In genomic region chr2:85588218-85589044, GRCh38 we compare ENCODE assay signal across 9 cellular contexts. TPM values are rescaled to one million over a fixed set of nuclear protein-coding genes. Genes with fewer than 3 reads are reported as not detected.
DNase-seq lines count a peak whose midpoint lies in the region; ATAC-seq, FAIRE-seq and TF ChIP-seq lines count a peak whose summit lies in the region.
"Had no signal": no experiment of that assay in that cellular context is flagged by ENCODE, and none has a peak within 500 bp of the region (broad histone marks: within the 10 kb centered on the region; RNA-seq: fewer than 3 reads in every experiment).

No MANE protein-coding gene starts in this region.

- POLR2A ChIA-PET in IMR-90 (lab: Charles Lee; ENCODE audit: unreplicated experiment) = interaction anchor here (1.2 kb wide), 1 partner anchor 8 kb away, joined by 9 read pairs; the partner anchor contains the start of gene RNF181
- POLR2A ChIA-PET in HepG2 (lab: Yijun Ruan, JAX) = interaction anchor here (1.2 to 25.9 kb wide), 7 partner anchors 9 to 234 kb away, joined by 7 to 795 read pairs (median 13); partner anchors contain the start of genes C2orf68, ELMOD3, GGCX and MAT2A

- H3K4me1 ChIP-seq in IMR-90 (ENCODE audit: control insufficient read depth, insufficient read depth, low read length) (peaks cover 40% of the 10 kb centered on the region), HepG2 (ENCODE audit: insufficient read depth, low read length) (peaks cover 97% of the 10 kb centered on the region)

- no peak overlapping the region for H2BK15ac ChIP-seq in IMR-90 (ENCODE audit: low read depth, low read length)

- peak overlapping the region; percentile 21; the same call in 1 of the 2 replicates for H2AK5ac ChIP-seq in IMR-90 (ENCODE audit: low read depth, low read length)

- no peak for DNase-seq in IMR-90
- DNase-seq in T-helper 17 cell = no peak
- no peak for DNase-seq in HepG2 (ENCODE audit: low spot score)
- DNase-seq in NCI-H510A (lab: John Stamatoyannopoulos, UW) = no peak
- DNase-seq: NCI-H1694; stimulated activated naive CD4-positive, alpha-beta T cell had no signal

- WGBS in IMR-90 (ENCODE audit: extremely low coverage in 2 of 2, insufficient read length in 1 of 2), 2 experiments = 72% methylated on average over 8 of the region's 9 CpGs; no CpG with 5 or more reads in 1 of the 2 experiments
- WGBS in HepG2 (ENCODE audit: low lambda C conversion rate) = 74% methylated on average over 9 of the region's 9 CpGs

- H2AK9ac ChIP-seq in IMR-90 (replicated peaks; ENCODE audit: low read depth, low read length, poor library complexity) = no peak overlapping the region

- H3K23ac ChIP-seq in IMR-90 (ENCODE audit: low read depth, low read length) = no peak overlapping the region

- H3K9me1 ChIP-seq in IMR-90 (ENCODE audit: insufficient read depth, low read length) = peaks cover 40% of the 10 kb centered on the region

- no TSS peak for BruUV-seq in IMR-90 (replicated peaks; lab: Mats Ljungman, UMichigan)
- no TSS peak for BruUV-seq in HepG2 (replicated peaks; lab: Mats Ljungman, UMichigan)

- no peak overlapping the region for H3K27ac ChIP-seq in IMR-90 (ENCODE audit: insufficient read depth, low read length)
- no peak overlapping the region for H3K27ac ChIP-seq in HepG2 (ENCODE audit: extremely low read length, insufficient read depth, low read length)

- H3K27me3 Mint-ChIP-seq in T-helper 17 cell = no peaks in the 10 kb centered on the region
- no peaks in the 10 kb centered on the region for H3K27me3 Mint-ChIP-seq in stimulated activated memory B cell treated with anti-CD40 and anti-IgM and Interleukin-4, amounts not matched to agents 10 μg/mL and 1 μg/mL and 100 μg/mL, for 72 hours

- H3K36me3 Mint-ChIP-seq in T-helper 17 cell (ENCODE audit: low read depth) = peaks cover 2% of the 10 kb centered on the region
- H3K36me3 Mint-ChIP-seq in stimulated activated memory B cell treated with anti-CD40 and anti-IgM and Interleukin-4, amounts not matched to agents 10 μg/mL and 1 μg/mL and 100 μg/mL, for 72 hours = peaks cover 5% of the 10 kb centered on the region

- peak overlapping the region; percentile 81 for H3K27ac Mint-ChIP-seq in T-helper 17 cell
- peak overlapping the region; percentile 18 for H3K27ac Mint-ChIP-seq in stimulated activated memory B cell treated with anti-CD40 and anti-IgM and Interleukin-4, amounts not matched to agents 10 μg/mL and 1 μg/mL and 100 μg/mL, for 72 hours

- no peaks in the 10 kb centered on the region for H3K27me3 ChIP-seq in IMR-90 (ENCODE audit: control insufficient read depth, insufficient read depth, low read length)
- no peaks in the 10 kb centered on the region for H3K27me3 ChIP-seq in HepG2 (ENCODE audit: control insufficient read depth in 1 of 2, insufficient read depth in 2 of 2, low read length in 2 of 2)

- TF ChIP-seq POLR2A in IMR-90 (IDR thresholded peaks at IDR 0.05; ENCODE audit: low read depth, low read length) (no peak), HepG2 (IDR thresholded peaks at IDR 0.05; ENCODE audit: insufficient read depth in 1 of 2, low read depth in 2 of 2, low read length in 2 of 2) (no peak)

- intact Hi-C loops in IMR-90 (cut with micrococcal nuclease) (no loop called here), HepG2 (cut with micrococcal nuclease; ENCODE audit: unreplicated experiment) (no loop called here)

- H4K8ac ChIP-seq in IMR-90 (ENCODE audit: low read depth in 2 of 2, low read length in 2 of 2) = no peak overlapping the region

- H2BK5ac ChIP-seq in IMR-90 (ENCODE audit: low read depth, low read length, poor library complexity, severe bottlenecking) = no peak overlapping the region

- CTCF ChIA-PET in IMR-90 (lab: Yijun Ruan, JAX) (no interaction called here), HepG2 (lab: Yijun Ruan, JAX; ENCODE audit: low intra/inter-chr PET ratio, low total read pairs) (no interaction called here)

- no peaks in the 10 kb centered on the region for H3K79me2 ChIP-seq in HepG2 (ENCODE audit: insufficient read depth, low read length)

- H3K79me1 ChIP-seq in IMR-90 (ENCODE audit: low read depth in 1 of 2, low read length in 2 of 2) = peaks cover 19 to 76% of the 10 kb centered on the region in 2 experiments

- dilution Hi-C loops in IMR-90 (cut with HindIII; ENCODE audit: low sequenced_read_pairs, unreplicated experiment) = no loop called here

- H3K9me3 ChIP-seq in IMR-90 (ENCODE audit: control insufficient read depth, insufficient read depth, low read length) (no peaks in the 10 kb centered on the region), T-helper 17 cell (ENCODE audit: control insufficient read depth, low read length, poor library complexity, severe bottlenecking) (no peaks in the 10 kb centered on the region), HepG2 (ENCODE audit: low read length) (no peaks in the 10 kb centered on the region)

- H3K4me3 ChIP-seq in IMR-90 (ENCODE audit: insufficient read depth, low read depth, low read length) = no peak overlapping the region
- H3K4me3 ChIP-seq in HepG2 (replicated peaks in 1 of 3; ENCODE audit: insufficient read depth in 1 of 3, low read depth in 2 of 3, low read length in 3 of 3) = no peak overlapping the region

- H2AFZ ChIP-seq in IMR-90 (replicated peaks; ENCODE audit: low read length, poor library complexity) = no peak overlapping the region
- H2AFZ ChIP-seq in HepG2 (ENCODE audit: low read length) = no peak overlapping the region

- 0 out of 2 replicates have a peak overlapping the region, but pooled peaks have one; percentile 9 for H3K4ac ChIP-seq in IMR-90 (ENCODE audit: low read depth, low read length)

- TF ChIP-seq RAD21 in IMR-90 (IDR thresholded peaks at IDR 0.05; ENCODE audit: low read length) (no peak), HepG2 (CRISPR knock-in tag; IDR thresholded peaks at IDR 0.05) (no peak)

- no peak overlapping the region for H3K4me2 ChIP-seq in IMR-90 (ENCODE audit: low read depth, low read length)
- H3K4me2 ChIP-seq in HepG2 (ENCODE audit: low read depth, low read length) = peak overlapping the region; percentile 43

- TF ChIP-seq EP300 in HepG2 (IDR thresholded peaks at IDR 0.05; ENCODE audit: low read depth in 2 of 2, low read length in 2 of 2) (no peak), HepG2 (CRISPR knock-in tag; IDR thresholded peaks at IDR 0.05; ENCODE audit: borderline replicate concordance) (no peak)

- H4K20me1 ChIP-seq in IMR-90 (ENCODE audit: insufficient read depth, low read length) (peaks cover 7% of the 10 kb centered on the region; the same call in 1 of the 2 replicates), HepG2 (ENCODE audit: insufficient read depth, low read length) (no peaks in the 10 kb centered on the region)

- no peak for TF ChIP-seq CTCF in IMR-90 (conservative IDR thresholded peaks at IDR 0.05; ENCODE audit: low read depth, low read length)
- TF ChIP-seq CTCF in HepG2 (CRISPR knock-in tag; IDR thresholded peaks at IDR 0.05) = no peak

- no peaks in the 10 kb centered on the region for H3K36me3 ChIP-seq in IMR-90 (ENCODE audit: control insufficient read depth, insufficient read depth, low read length)
- no peaks in the 10 kb centered on the region for H3K36me3 ChIP-seq in HepG2 (replicated peaks in 1 of 2; ENCODE audit: control insufficient read depth in 1 of 2, insufficient read depth in 2 of 2, low read length in 2 of 2)

- H3K4me1 Mint-ChIP-seq in T-helper 17 cell = peaks cover 39% of the 10 kb centered on the region
- peaks cover 27% of the 10 kb centered on the region for H3K4me1 Mint-ChIP-seq in stimulated activated memory B cell treated with anti-CD40 and anti-IgM and Interleukin-4, amounts not matched to agents 10 μg/mL and 1 μg/mL and 100 μg/mL, for 72 hours

- H4K91ac ChIP-seq in IMR-90 (ENCODE audit: insufficient read depth, low read depth, low read length) = no peak overlapping the region

- H3K56ac ChIP-seq in IMR-90 (ENCODE audit: extremely low read depth, insufficient read depth, low read length) = no peak overlapping the region

- no peak for ATAC-seq in IMR-90 (ENCODE audit: low read depth)
- ATAC-seq in T-helper 17 cell = no peak
- ATAC-seq in HepG2 = no peak
- no peak for ATAC-seq in stimulated activated memory B cell treated with anti-CD40 and anti-IgM and Interleukin-4, amounts not matched to agents 10 μg/mL and 1 μg/mL and 100 μg/mL, for 72 hours
- no peak for ATAC-seq in GM18873 (IDR thresholded peaks at IDR 0.05; ENCODE audit: low FRiP score, unreplicated experiment)
- no peak for ATAC-seq in HG03520 (IDR thresholded peaks at IDR 0.05; ENCODE audit: unreplicated experiment)

- H2BK120ac ChIP-seq in IMR-90 (ENCODE audit: low read depth, low read length) = peak overlapping the region; percentile 18; the same call in 1 of the 2 replicates

- no peaks in the 10 kb centered on the region for H3K9me3 Mint-ChIP-seq in stimulated activated memory B cell treated with anti-CD40 and anti-IgM and Interleukin-4, amounts not matched to agents 10 μg/mL and 1 μg/mL and 100 μg/mL, for 72 hours

- no peak for FAIRE-seq in HepG2 (lab: Jason Lieb, UNC)

- H3K4me3 Mint-ChIP-seq in T-helper 17 cell = no peak overlapping the region
- H3K4me3 Mint-ChIP-seq in stimulated activated memory B cell treated with anti-CD40 and anti-IgM and Interleukin-4, amounts not matched to agents 10 μg/mL and 1 μg/mL and 100 μg/mL, for 72 hours = no peak overlapping the region

- H3K18ac ChIP-seq in IMR-90 (ENCODE audit: low read depth, low read length) = no peak overlapping the region

- H2BK20ac ChIP-seq in IMR-90 (ENCODE audit: low read depth, low read length) = peak overlapping the region; percentile 1

- in situ Hi-C loops in IMR-90 (cut with MboI; ENCODE audit: low sequenced_read_pairs) (no loop called here), HepG2 (cut with HindIII; ENCODE audit: extremely low pct_ligation_motif_present, low pct_unique_long_range_greater_than_20kb) (no loop called here)

- H3K9ac ChIP-seq in IMR-90 (ENCODE audit: low read depth, low read length) (no peak overlapping the region), HepG2 (ENCODE audit: insufficient read depth, low read depth, low read length) (no peak overlapping the region)

- no peak overlapping the region for H4K5ac ChIP-seq in IMR-90 (ENCODE audit: low read depth, low read length)

- no peak overlapping the region for H3K14ac ChIP-seq in IMR-90 (replicated peaks; ENCODE audit: low read depth, low read length)

RNA-seq across cellular contexts. Expression of gene VAMP5, which starts 4.2 kb away (rescaled TPM):
- 13.8 and 27.8 TPM in 2 replicates for total RNA-seq in IMR-90 (2012; rRNA removed)
- 103 and 121 TPM in 2 replicates for polyA plus RNA-seq in IMR-90 (2012; rRNA removed)
- polyA plus RNA-seq in IMR-90 (2012; cell fraction: cytosol; rRNA removed) = 209 and 319 TPM in 2 replicates
- polyA plus RNA-seq in IMR-90 (2012; cell fraction: nucleus; rRNA removed; ENCODE audit: low replicate concordance) = 51.1 and 83.2 TPM in 2 replicates
- total RNA-seq in T-helper 17 cell = 10 to 100 TPM; 38.2 to 39.5 TPM
- 7.2 and 9.0 TPM in 2 replicates for total RNA-seq in HepG2 (2016; rRNA removed; fragmentation: Illumina TruSeq; extraction: Trizol)
- total RNA-seq in HepG2 (2016; cell fraction: cytosol; rRNA removed; fragmentation: Illumina TruSeq; extraction: Trizol; ENCODE audit: low read depth) = 13.9 and 18.3 TPM in 2 replicates
- total RNA-seq in HepG2 (2016; cell fraction: insoluble cytoplasmic fraction; rRNA removed; fragmentation: Illumina TruSeq; extraction: Trizol) = 7.1 and 9.2 TPM in 2 replicates
- total RNA-seq in HepG2 (2016; cell fraction: membrane; rRNA removed; fragmentation: Illumina TruSeq; extraction: Trizol) = 12.5 and 15.9 TPM in 2 replicates
- 3.2 and 4.0 TPM in 2 replicates for total RNA-seq in HepG2 (2016; cell fraction: nucleus; rRNA removed; fragmentation: Illumina TruSeq; extraction: Trizol)
- 56.7 and 68.6 TPM in 2 replicates for polyA plus RNA-seq in HepG2 (2011; rRNA removed)
- 87.7 and 90.8 TPM in 2 replicates for polyA plus RNA-seq in HepG2 (2011; cell fraction: cytosol; rRNA removed)
- 35.8 and 44.7 TPM in 2 replicates for polyA plus RNA-seq in HepG2 (2011; cell fraction: nucleus; rRNA removed)
- polyA plus RNA-seq in HepG2 (2012) = 39.4 and 46.3 TPM in 2 replicates
- 27.3 and 33.3 TPM in 2 replicates for polyA plus RNA-seq in HepG2 (2016; cell fraction: cytosol; fragmentation: Illumina TruSeq; extraction: Trizol; ENCODE audit: low read depth)
- 20.9 and 22.2 TPM in 2 replicates for polyA plus RNA-seq in HepG2 (2016; cell fraction: insoluble cytoplasmic fraction; fragmentation: Illumina TruSeq; extraction: Trizol; ENCODE audit: low read depth)
- polyA plus RNA-seq in HepG2 (2016; cell fraction: membrane; fragmentation: Illumina TruSeq; extraction: Trizol; ENCODE audit: low read depth) = 21.7 and 27.9 TPM in 2 replicates
- polyA plus RNA-seq in HepG2 (2016; cell fraction: nucleus; fragmentation: Illumina TruSeq; extraction: Trizol; ENCODE audit: insufficient read depth, low read depth) = 11.7 and 13.5 TPM in 2 replicates
- 5.5 and 44.4 TPM in 2 replicates for polyA minus RNA-seq in HepG2 (2011; rRNA and poly(A)+ RNA removed; ENCODE audit: low replicate concordance)
- 7.3 and 9.1 TPM in 2 replicates for polyA minus RNA-seq in HepG2 (2011; cell fraction: cytosol; rRNA and poly(A)+ RNA removed)
- 2.0 and 4.9 TPM in 2 replicates for polyA minus RNA-seq in HepG2 (2011; cell fraction: nucleus; rRNA and poly(A)+ RNA removed)

RNA-seq across cellular contexts. Expression of gene RNF181, which starts 7.1 kb away (rescaled TPM):
- total RNA-seq in IMR-90 (2012; rRNA removed) = 326 and 498 TPM in 2 replicates
- 438 and 481 TPM in 2 replicates for polyA plus RNA-seq in IMR-90 (2012; rRNA removed)
- polyA plus RNA-seq in IMR-90 (2012; cell fraction: cytosol; rRNA removed) = 538 and 709 TPM in 2 replicates
- polyA plus RNA-seq in IMR-90 (2012; cell fraction: nucleus; rRNA removed; ENCODE audit: low replicate concordance) = 203 and 232 TPM in 2 replicates
- 10 to 100 TPM; 42.8 to 43.3 TPM for total RNA-seq in T-helper 17 cell
- total RNA-seq in HepG2 (2016; rRNA removed; fragmentation: Illumina TruSeq; extraction: Trizol) = 224 and 234 TPM in 2 replicates
- total RNA-seq in HepG2 (2016; cell fraction: cytosol; rRNA removed; fragmentation: Illumina TruSeq; extraction: Trizol; ENCODE audit: low read depth) = 68.8 and 79.7 TPM in 2 replicates
- total RNA-seq in HepG2 (2016; cell fraction: insoluble cytoplasmic fraction; rRNA removed; fragmentation: Illumina TruSeq; extraction: Trizol) = 237 and 239 TPM in 2 replicates
- total RNA-seq in HepG2 (2016; cell fraction: membrane; rRNA removed; fragmentation: Illumina TruSeq; extraction: Trizol) = 60.8 and 63.4 TPM in 2 replicates
- 99.4 and 107 TPM in 2 replicates for total RNA-seq in HepG2 (2016; cell fraction: nucleus; rRNA removed; fragmentation: Illumina TruSeq; extraction: Trizol)
- 578 and 594 TPM in 2 replicates for polyA plus RNA-seq in HepG2 (2011; rRNA removed)
- 700 and 712 TPM in 2 replicates for polyA plus RNA-seq in HepG2 (2011; cell fraction: cytosol; rRNA removed)
- polyA plus RNA-seq in HepG2 (2011; cell fraction: nucleus; rRNA removed) = 285 and 326 TPM in 2 replicates
- polyA plus RNA-seq in HepG2 (2012) = 240 and 307 TPM in 2 replicates
- 54.1 and 54.2 TPM in 2 replicates for polyA plus RNA-seq in HepG2 (2016; cell fraction: cytosol; fragmentation: Illumina TruSeq; extraction: Trizol; ENCODE audit: low read depth)
- 189 and 200 TPM in 2 replicates for polyA plus RNA-seq in HepG2 (2016; cell fraction: insoluble cytoplasmic fraction; fragmentation: Illumina TruSeq; extraction: Trizol; ENCODE audit: low read depth)
- polyA plus RNA-seq in HepG2 (2016; cell fraction: membrane; fragmentation: Illumina TruSeq; extraction: Trizol; ENCODE audit: low read depth) = 43.8 and 45.1 TPM in 2 replicates
- 124 and 147 TPM in 2 replicates for polyA plus RNA-seq in HepG2 (2016; cell fraction: nucleus; fragmentation: Illumina TruSeq; extraction: Trizol; ENCODE audit: insufficient read depth, low read depth)
- polyA minus RNA-seq in HepG2 (2011; rRNA and poly(A)+ RNA removed; ENCODE audit: low replicate concordance) = 200 and 300 TPM in 2 replicates
- 65.6 and 78.5 TPM in 2 replicates for polyA minus RNA-seq in HepG2 (2011; cell fraction: cytosol; rRNA and poly(A)+ RNA removed)
- polyA minus RNA-seq in HepG2 (2011; cell fraction: nucleus; rRNA and poly(A)+ RNA removed) = 59.9 and 82.9 TPM in 2 replicates

RNA-seq across cellular contexts. Expression of gene VAMP8, which starts 11.0 kb away (rescaled TPM):
- total RNA-seq in IMR-90 (2012; rRNA removed) = 0.83 and 0.90 TPM in 2 replicates
- polyA plus RNA-seq in IMR-90 (2012; rRNA removed) = 1.7 and 1.9 TPM in 2 replicates
- 0.82 and 2.4 TPM in 2 replicates for polyA plus RNA-seq in IMR-90 (2012; cell fraction: cytosol; rRNA removed)
- polyA plus RNA-seq in IMR-90 (2012; cell fraction: nucleus; rRNA removed; ENCODE audit: low replicate concordance) = 0.13 and 2.1 TPM in 2 replicates
- total RNA-seq in T-helper 17 cell = 100 to 1,000 TPM in 1 of 2 donors, 10 to 100 TPM in 1; 82.3 to 104 TPM
- total RNA-seq in HepG2 (2016; rRNA removed; fragmentation: Illumina TruSeq; extraction: Trizol) = 83.3 and 97.0 TPM in 2 replicates
- 33.0 and 34.9 TPM in 2 replicates for total RNA-seq in HepG2 (2016; cell fraction: cytosol; rRNA removed; fragmentation: Illumina TruSeq; extraction: Trizol; ENCODE audit: low read depth)
- 91.8 and 96.6 TPM in 2 replicates for total RNA-seq in HepG2 (2016; cell fraction: insoluble cytoplasmic fraction; rRNA removed; fragmentation: Illumina TruSeq; extraction: Trizol)
- total RNA-seq in HepG2 (2016; cell fraction: membrane; rRNA removed; fragmentation: Illumina TruSeq; extraction: Trizol) = 38.7 and 40.7 TPM in 2 replicates
- 36.3 and 40.3 TPM in 2 replicates for total RNA-seq in HepG2 (2016; cell fraction: nucleus; rRNA removed; fragmentation: Illumina TruSeq; extraction: Trizol)
- 151 and 157 TPM in 2 replicates for polyA plus RNA-seq in HepG2 (2011; rRNA removed)
- 149 and 196 TPM in 2 replicates for polyA plus RNA-seq in HepG2 (2011; cell fraction: cytosol; rRNA removed)
- 67.9 and 94.0 TPM in 2 replicates for polyA plus RNA-seq in HepG2 (2011; cell fraction: nucleus; rRNA removed)
- polyA plus RNA-seq in HepG2 (2012) = 146 and 149 TPM in 2 replicates
- polyA plus RNA-seq in HepG2 (2016; cell fraction: cytosol; fragmentation: Illumina TruSeq; extraction: Trizol; ENCODE audit: low read depth) = 45.1 and 52.0 TPM in 2 replicates
- 141 and 157 TPM in 2 replicates for polyA plus RNA-seq in HepG2 (2016; cell fraction: insoluble cytoplasmic fraction; fragmentation: Illumina TruSeq; extraction: Trizol; ENCODE audit: low read depth)
- 48.0 and 51.7 TPM in 2 replicates for polyA plus RNA-seq in HepG2 (2016; cell fraction: membrane; fragmentation: Illumina TruSeq; extraction: Trizol; ENCODE audit: low read depth)
- polyA plus RNA-seq in HepG2 (2016; cell fraction: nucleus; fragmentation: Illumina TruSeq; extraction: Trizol; ENCODE audit: insufficient read depth, low read depth) = 89.3 and 90.1 TPM in 2 replicates
- polyA minus RNA-seq in HepG2 (2011; rRNA and poly(A)+ RNA removed; ENCODE audit: low replicate concordance) = 33.8 and 60.6 TPM in 2 replicates
- 17.8 and 20.1 TPM in 2 replicates for polyA minus RNA-seq in HepG2 (2011; cell fraction: cytosol; rRNA and poly(A)+ RNA removed)
- 16.2 and 24.6 TPM in 2 replicates for polyA minus RNA-seq in HepG2 (2011; cell fraction: nucleus; rRNA and poly(A)+ RNA removed)

RNA-seq across cellular contexts. Expression of gene TMEM150A, which starts 14.1 kb away (rescaled TPM):
- total RNA-seq in IMR-90 (2012; rRNA removed) (4.7 and 4.8 TPM in 2 replicates), T-helper 17 cell (1 to 10 TPM; 6.4 to 7.7 TPM), HepG2 (2016; rRNA removed; fragmentation: Illumina TruSeq; extraction: Trizol) (24.0 and 30.1 TPM in 2 replicates)
- polyA plus RNA-seq in IMR-90 (2012; rRNA removed) (16.3 and 19.1 TPM in 2 replicates), HepG2 (2011; rRNA removed) (70.4 and 111 TPM in 2 replicates)
- polyA plus RNA-seq in IMR-90 (2012; cell fraction: cytosol; rRNA removed) = 15.8 and 27.0 TPM in 2 replicates
- 30.8 and 68.9 TPM in 2 replicates for polyA plus RNA-seq in IMR-90 (2012; cell fraction: nucleus; rRNA removed; ENCODE audit: low replicate concordance)
- total RNA-seq in HepG2 (2016; cell fraction: cytosol; rRNA removed; fragmentation: Illumina TruSeq; extraction: Trizol; ENCODE audit: low read depth) = 24.1 and 32.5 TPM in 2 replicates
- total RNA-seq in HepG2 (2016; cell fraction: insoluble cytoplasmic fraction; rRNA removed; fragmentation: Illumina TruSeq; extraction: Trizol) = 20.6 and 30.6 TPM in 2 replicates
- 35.6 and 42.7 TPM in 2 replicates for total RNA-seq in HepG2 (2016; cell fraction: membrane; rRNA removed; fragmentation: Illumina TruSeq; extraction: Trizol)
- total RNA-seq in HepG2 (2016; cell fraction: nucleus; rRNA removed; fragmentation: Illumina TruSeq; extraction: Trizol) = 27.9 and 33.6 TPM in 2 replicates
- 56.0 and 56.1 TPM in 2 replicates for polyA plus RNA-seq in HepG2 (2011; cell fraction: cytosol; rRNA removed)
- 277 and 295 TPM in 2 replicates for polyA plus RNA-seq in HepG2 (2011; cell fraction: nucleus; rRNA removed)
- 57.6 and 80.5 TPM in 2 replicates for polyA plus RNA-seq in HepG2 (2012)
- polyA plus RNA-seq in HepG2 (2016; cell fraction: cytosol; fragmentation: Illumina TruSeq; extraction: Trizol; ENCODE audit: low read depth) = 35.9 and 45.2 TPM in 2 replicates
- polyA plus RNA-seq in HepG2 (2016; cell fraction: insoluble cytoplasmic fraction; fragmentation: Illumina TruSeq; extraction: Trizol; ENCODE audit: low read depth) = 34.2 and 35.6 TPM in 2 replicates
- 43.2 and 51.3 TPM in 2 replicates for polyA plus RNA-seq in HepG2 (2016; cell fraction: membrane; fragmentation: Illumina TruSeq; extraction: Trizol; ENCODE audit: low read depth)
- polyA plus RNA-seq in HepG2 (2016; cell fraction: nucleus; fragmentation: Illumina TruSeq; extraction: Trizol; ENCODE audit: insufficient read depth, low read depth) = 83.8 and 85.6 TPM in 2 replicates
- 7.2 and 99.4 TPM in 2 replicates for polyA minus RNA-seq in HepG2 (2011; rRNA and poly(A)+ RNA removed; ENCODE audit: low replicate concordance)
- 17.1 and 21.3 TPM in 2 replicates for polyA minus RNA-seq in HepG2 (2011; cell fraction: cytosol; rRNA and poly(A)+ RNA removed)
- 30.6 and 39.5 TPM in 2 replicates for polyA minus RNA-seq in HepG2 (2011; cell fraction: nucleus; rRNA and poly(A)+ RNA removed)

RNA-seq across cellular contexts. Expression of gene C2orf68, which starts 23.4 kb away (rescaled TPM):
- total RNA-seq in IMR-90 (2012; rRNA removed) (5.8 and 6.8 TPM in 2 replicates), T-helper 17 cell (10 to 100 TPM; 31.2 to 37.3 TPM), HepG2 (2016; rRNA removed; fragmentation: Illumina TruSeq; extraction: Trizol) (47.1 and 49.0 TPM in 2 replicates)
- polyA plus RNA-seq in IMR-90 (2012; rRNA removed) (6.7 and 10.1 TPM in 2 replicates), HepG2 (2011; rRNA removed) (77.4 and 82.8 TPM in 2 replicates)
- 2.2 and 3.1 TPM in 2 replicates for polyA plus RNA-seq in IMR-90 (2012; cell fraction: cytosol; rRNA removed)
- 7.7 and 18.6 TPM in 2 replicates for polyA plus RNA-seq in IMR-90 (2012; cell fraction: nucleus; rRNA removed; ENCODE audit: low replicate concordance)
- 32.5 and 36.5 TPM in 2 replicates for total RNA-seq in HepG2 (2016; cell fraction: cytosol; rRNA removed; fragmentation: Illumina TruSeq; extraction: Trizol; ENCODE audit: low read depth)
- 48.7 and 49.6 TPM in 2 replicates for total RNA-seq in HepG2 (2016; cell fraction: insoluble cytoplasmic fraction; rRNA removed; fragmentation: Illumina TruSeq; extraction: Trizol)
- total RNA-seq in HepG2 (2016; cell fraction: membrane; rRNA removed; fragmentation: Illumina TruSeq; extraction: Trizol) = 64.2 and 67.0 TPM in 2 replicates
- 33.2 and 34.7 TPM in 2 replicates for total RNA-seq in HepG2 (2016; cell fraction: nucleus; rRNA removed; fragmentation: Illumina TruSeq; extraction: Trizol)
- 32.5 and 38.0 TPM in 2 replicates for polyA plus RNA-seq in HepG2 (2011; cell fraction: cytosol; rRNA removed)
- 55.4 and 70.0 TPM in 2 replicates for polyA plus RNA-seq in HepG2 (2011; cell fraction: nucleus; rRNA removed)
- 42.2 and 51.9 TPM in 2 replicates for polyA plus RNA-seq in HepG2 (2012)
- polyA plus RNA-seq in HepG2 (2016; cell fraction: cytosol; fragmentation: Illumina TruSeq; extraction: Trizol; ENCODE audit: low read depth) = 54.3 and 54.6 TPM in 2 replicates
- polyA plus RNA-seq in HepG2 (2016; cell fraction: insoluble cytoplasmic fraction; fragmentation: Illumina TruSeq; extraction: Trizol; ENCODE audit: low read depth) = 56.4 and 59.2 TPM in 2 replicates
- 69.9 and 70.6 TPM in 2 replicates for polyA plus RNA-seq in HepG2 (2016; cell fraction: membrane; fragmentation: Illumina TruSeq; extraction: Trizol; ENCODE audit: low read depth)
- polyA plus RNA-seq in HepG2 (2016; cell fraction: nucleus; fragmentation: Illumina TruSeq; extraction: Trizol; ENCODE audit: insufficient read depth, low read depth) = 76.9 and 78.6 TPM in 2 replicates
- 73.7 and 82.9 TPM in 2 replicates for polyA minus RNA-seq in HepG2 (2011; rRNA and poly(A)+ RNA removed; ENCODE audit: low replicate concordance)
- polyA minus RNA-seq in HepG2 (2011; cell fraction: cytosol; rRNA and poly(A)+ RNA removed) = 34.4 and 42.2 TPM in 2 replicates
- polyA minus RNA-seq in HepG2 (2011; cell fraction: nucleus; rRNA and poly(A)+ RNA removed) = 35.4 and 43.0 TPM in 2 replicates

Comparison
In these comparisons a context has a peak if more than half of its experiments do, and no peak if none do; other contexts are left out.
1. RNA of gene VAMP8, which starts 11.0 kb away (total RNA-seq): 82.3 to 104 TPM in T-helper 17 cell and 33.0 to 97.0 TPM in HepG2; 0.83 to 0.90 TPM in IMR-90; every median in the first group is over 10 times any median in the second.